8 cellular contexts compared by ENCODE assay signal in the genomic region with DNA sequence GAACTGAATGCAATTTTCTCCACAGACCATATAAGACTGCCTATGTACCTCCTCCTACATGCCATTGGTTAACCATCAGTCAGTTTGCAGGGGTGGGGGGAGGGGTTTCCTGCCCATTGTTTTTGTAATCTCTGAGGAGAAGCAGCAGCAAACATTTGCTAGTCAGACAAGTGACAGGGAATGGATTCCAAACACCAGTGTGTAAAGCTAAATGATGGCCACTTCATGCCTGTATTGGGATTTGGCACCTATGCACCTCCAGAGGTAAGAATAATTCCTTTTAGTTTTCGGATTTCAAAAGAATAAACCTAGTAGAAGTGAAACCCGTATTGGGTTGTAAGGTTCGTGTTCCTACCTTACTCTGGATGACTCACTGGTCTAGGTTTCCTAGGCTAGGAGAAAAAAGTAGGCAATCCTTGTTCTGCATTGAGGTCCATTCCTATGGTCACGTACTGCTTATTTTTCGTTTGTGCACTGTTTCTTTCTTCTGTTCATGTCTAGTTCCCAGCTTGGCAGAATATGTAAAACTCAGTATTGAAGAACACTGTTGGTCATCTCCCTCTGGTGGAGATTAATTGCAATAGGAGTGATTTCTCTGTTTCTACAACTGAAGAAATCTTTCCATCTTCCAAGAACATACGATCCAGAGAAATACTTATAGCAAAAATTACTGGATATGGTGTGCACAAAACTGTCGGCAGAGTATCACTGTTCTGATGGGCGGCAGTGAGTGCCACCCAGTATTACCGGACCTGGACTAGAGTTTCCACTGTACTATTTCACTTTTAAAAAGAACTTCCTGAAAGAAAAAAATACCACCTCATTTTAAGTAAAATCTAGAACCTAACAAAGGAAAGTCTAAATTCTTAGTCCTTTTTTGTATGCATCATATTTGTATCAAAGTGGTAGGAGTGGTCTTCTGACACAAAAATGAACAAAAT. TPM values are rescaled to one million over a fixed set of nuclear protein-coding genes. Genes with fewer than 3 reads are reported as not detected.
A peak's percentile ranks its signal among the peaks of the same experiment; 100 is the strongest.
DNase-seq lines count a peak whose midpoint lies in the region; ATAC-seq, FAIRE-seq and TF ChIP-seq lines count a peak whose summit lies in the region.

A gene (plus strand): TSS at position 150 of the 941 bp plus-strand sequence. CDS start 31 bp downstream, at position 181.

- peak within 1 kb of the TSS; percentile 42; the same call in 2 of the 3 replicates for H3K27ac ChIP-seq in K562 (ENCODE audit: extremely low read depth, low read depth, low read length)
- no peak within 1 kb of the TSS for H3K27ac ChIP-seq in iPS-18a (ENCODE audit: low read length)
- peak within 1 kb of the TSS; percentile 65 to 83 (median 76) for H3K27ac ChIP-seq in gastrocnemius medialis

- POLR2A ChIA-PET in activated CD4-positive, alpha-beta T cell treated with anti-CD3 and anti-CD28 coated beads for 36 hours (lab: Charles Lee) = no interaction called here
- POLR2A ChIA-PET in K562 (lab: Yijun Ruan, JAX) = interaction anchor here (0.6 kb wide), 1 partner anchor 112 kb away, joined by 3 read pairs; no protein-coding TSS in a partner anchor

- H3K4me3 ChIP-seq in K562 (peak within 1 kb of the TSS; percentile 0; the same call in 1 of the 2 replicates), iPS-18a (ENCODE audit: low read length) (peak within 1 kb of the TSS; percentile 40), gastrocnemius medialis (peak within 1 kb of the TSS; percentile 59 to 86 (median 62))

- H3K36me3 Mint-ChIP-seq in activated CD4-positive, alpha-beta T cell treated with anti-CD3 and anti-CD28 coated beads for 36 hours (ENCODE audit: low read depth) = no peaks in the 10 kb centered on the region

- TF ChIP-seq POLR2A in K562 (conservative IDR thresholded peaks at IDR 0.05) = peak; percentile 43; the same call in 1 of the 2 replicates
- TF ChIP-seq POLR2A in gastrocnemius medialis (IDR thresholded peaks at IDR 0.05) = peak; percentile 19 to 48

- H3K9me1 ChIP-seq in K562 (ENCODE audit: control insufficient read depth, insufficient read depth, low read length) = no peaks in the 10 kb centered on the region

- TSS peak; percentile 68 for BruUV-seq in K562 (replicated peaks; lab: Mats Ljungman, UMichigan)

- H3K4me3 Mint-ChIP-seq in activated CD4-positive, alpha-beta T cell treated with anti-CD3 and anti-CD28 coated beads for 36 hours = peak within 1 kb of the TSS; percentile 39

- in situ Hi-C loops in K562 (cut with MboI) (no loop called here), gastrocnemius medialis (cut with MboI; ENCODE audit: low sequenced_read_pairs in 4 of 4) (loop anchor here (5.0 to 10.0 kb wide), 4 partner anchors 190 to 250 kb away; no protein-coding TSS in a partner anchor)

- peaks cover 7% of the 10 kb centered on the region for H3K9me3 ChIP-seq in K562 (replicated peaks; ENCODE audit: control insufficient read depth, insufficient read depth, low read depth, low read length)
- H3K9me3 ChIP-seq in iPS-18a (ENCODE audit: control insufficient read depth, low read depth, low read length) = no peaks in the 10 kb centered on the region
- no peaks in the 10 kb centered on the region for H3K9me3 ChIP-seq in gastrocnemius medialis

- no peaks in the 10 kb centered on the region for H3K27me3 ChIP-seq in K562 (ENCODE audit: control insufficient read depth in 2 of 2, insufficient read depth in 2 of 2, low read length in 2 of 2)
- H3K27me3 ChIP-seq in iPS-18a (ENCODE audit: control insufficient read depth, insufficient read depth, low read length) = no peaks in the 10 kb centered on the region
- no peaks in the 10 kb centered on the region for H3K27me3 ChIP-seq in gastrocnemius medialis

- H4K20me1 ChIP-seq in K562 (replicated peaks; ENCODE audit: control insufficient read depth, insufficient read depth, low read length) = no peaks in the 10 kb centered on the region

- no peak for DNase-seq in activated CD4-positive, alpha-beta T cell treated with anti-CD3 and anti-CD28 coated beads for 36 hours
- no peak for DNase-seq in activated CD4-positive, alpha-beta T cell treated with anti-CD3 and anti-CD28 coated beads for 4 hours
- DNase-seq in NCI-H748 (lab: John Stamatoyannopoulos, UW; ENCODE audit: unreplicated experiment) (peak; percentile 85), K562 (ENCODE audit: extremely low read depth in 1 of 4, low spot score in 3 of 4) (peak; percentile 27 to 62 (median 40)), gastrocnemius medialis (no peak), cerebellum (ENCODE audit: low spot score) (no peak)

- peak; percentile 74 for FAIRE-seq in K562 (lab: Jason Lieb, UNC)

- peak within 1 kb of the TSS; percentile 70 for H2AFZ ChIP-seq in K562 (ENCODE audit: low read depth, low read length)

- H3K36me3 ChIP-seq in K562 (ENCODE audit: control insufficient read depth, insufficient read depth, low read length) = no peaks in the 10 kb centered on the region
- no peaks in the 10 kb centered on the region for H3K36me3 ChIP-seq in iPS-18a (ENCODE audit: control insufficient read depth, low read depth, low read length)
- H3K36me3 ChIP-seq in gastrocnemius medialis = peaks cover 0 to 26% of the 10 kb centered on the region in 2 donors

- peaks cover 11% of the 10 kb centered on the region for H3K27me3 Mint-ChIP-seq in activated CD4-positive, alpha-beta T cell treated with anti-CD3 and anti-CD28 coated beads for 36 hours

- H3K4me1 Mint-ChIP-seq in activated CD4-positive, alpha-beta T cell treated with anti-CD3 and anti-CD28 coated beads for 36 hours = peaks cover 8% of the 10 kb centered on the region

- peak; percentile 42 to 79; a peak in 3 of 4 replicates for TF ChIP-seq RAD21 in K562 (CRISPR knock-in tag; conservative IDR thresholded peaks at IDR 0.05 in 1 of 2, IDR thresholded peaks at IDR 0.05 in 1 of 2)

- intact Hi-C loops in activated CD4-positive, alpha-beta T cell treated with anti-CD3 and anti-CD28 coated beads for 36 hours (cut with DNase I, micrococcal nuclease) = loop anchor here (1.0 to 10.0 kb wide), 6 partner anchors 189 to 288 kb away; no protein-coding TSS in a partner anchor
- intact Hi-C loops in K562 (cut with micrococcal nuclease) (loop anchor here (1.0 to 10.0 kb wide), 3 partner anchors 112 to 280 kb away; no protein-coding TSS in a partner anchor), gastrocnemius medialis (cut with DNase I; ENCODE audit: low total_unique reads) (loop anchor here (1.0 to 10.0 kb wide), 3 partner anchors 77 to 245 kb away; no protein-coding TSS in a partner anchor)

- ATAC-seq in activated CD4-positive, alpha-beta T cell treated with anti-CD3 and anti-CD28 coated beads for 36 hours = peak; percentile 55
- ATAC-seq in K562 (peak; percentile 89), gastrocnemius medialis (peak; percentile 91 to 94), GM18498 (IDR thresholded peaks at IDR 0.05; ENCODE audit: unreplicated experiment) (no peak)

- H3K9me3 Mint-ChIP-seq in activated CD4-positive, alpha-beta T cell treated with anti-CD3 and anti-CD28 coated beads for 36 hours (ENCODE audit: low read depth) = peaks cover 4% of the 10 kb centered on the region

- no peak within 1 kb of the TSS for H3K27ac Mint-ChIP-seq in activated CD4-positive, alpha-beta T cell treated with anti-CD3 and anti-CD28 coated beads for 36 hours

- H3K9ac ChIP-seq in K562 (ENCODE audit: insufficient read depth in 1 of 2, low read depth in 2 of 2, low read length in 2 of 2) (peak within 1 kb of the TSS in 1 of 2 experiments; percentile 27; a peak in 1 of 4 replicates), iPS-18a (ENCODE audit: low read length) (no peak within 1 kb of the TSS)

- H3K79me2 ChIP-seq in K562 (ENCODE audit: control insufficient read depth, insufficient read depth, low read length) = no peaks in the 10 kb centered on the region

- H3K4me2 ChIP-seq in K562 (ENCODE audit: insufficient read depth, low read length) = peak within 1 kb of the TSS; percentile 50

- no peaks in the 10 kb centered on the region; a peak in 1 of 5 replicates for H3K4me1 ChIP-seq in K562 (replicated peaks in 1 of 2; ENCODE audit: control insufficient read depth in 2 of 2, insufficient read depth in 2 of 2, low read length in 2 of 2)
- H3K4me1 ChIP-seq in iPS-18a (ENCODE audit: control insufficient read depth, low read depth, low read length) = peaks cover 4% of the 10 kb centered on the region
- H3K4me1 ChIP-seq in gastrocnemius medialis = peaks cover 8 to 18% of the 10 kb centered on the region in 2 donors

- 34% methylated on average over 9 of the region's 9 CpGs for WGBS in K562 (ENCODE audit: insufficient coverage, low coverage, missing lambda C conversion rate)

- CTCF ChIA-PET in activated CD4-positive, alpha-beta T cell treated with anti-CD3 and anti-CD28 coated beads for 36 hours (lab: Charles Lee) = interaction anchor here (0.6 to 2.4 kb wide), 4 partner anchors 48 to 290 kb away, joined by 3 to 16 read pairs (median 3); no protein-coding TSS in a partner anchor
- CTCF ChIA-PET in K562 (lab: Yijun Ruan, JAX; ENCODE audit: low intra/inter-chr PET ratio) = interaction anchor here (1.5 to 2.2 kb wide), 2 partner anchors 245 to 279 kb away, joined by 4 to 8 read pairs; no protein-coding TSS in a partner anchor

- no peak for TF ChIP-seq EP300 in K562 (IDR thresholded peaks at IDR 0.05; ENCODE audit: low read length)

- TF ChIP-seq CTCF in K562 (IDR thresholded peaks at IDR 0.05 in 2 of 3, conservative IDR thresholded peaks at IDR 0.05 in 1 of 3; ENCODE audit: insufficient read depth in 2 of 3, low read depth in 1 of 3, low read length in 3 of 3) = peak; percentile 50 to 65 (median 57); a peak in 5 of 6 replicates
- TF ChIP-seq CTCF in gastrocnemius medialis (IDR thresholded peaks at IDR 0.05 in 4 of 5, conservative IDR thresholded peaks at IDR 0.05 in 1 of 5) = peak; percentile 65 to 76 (median 72)

RNA-seq across cellular contexts. Expression of the gene that starts here (rescaled TPM):
- under 1 TPM; 0.19 to 0.75 TPM for total RNA-seq in activated CD4-positive, alpha-beta T cell treated with anti-CD3 and anti-CD28 coated beads for 36 hours
- total RNA-seq in K562 (2011; cell fraction: chromatin; rRNA removed; ENCODE audit: low replicate concordance) = 3.3 and 8.3 TPM in 2 replicates
- total RNA-seq in K562 (2011; cell fraction: nucleolus; rRNA removed) = 2.0 and 3.4 TPM in 2 replicates
- 3.6 and 4.5 TPM in 2 replicates for total RNA-seq in K562 (2011; cell fraction: nucleoplasm; rRNA removed)
- total RNA-seq in K562 (2014; rRNA removed) (5.4 and 6.2 TPM in 2 replicates), K562 (2014; rRNA removed; fragmentation: Illumina TruSeq; extraction: Trizol) (7.7 and 8.0 TPM in 2 replicates), K562 (2015; rRNA removed; fragmentation: Illumina TruSeq; extraction: Trizol) (3.6 and 4.6 TPM in 2 replicates), K562 (2021) (9.8 and 10.1 TPM in 2 replicates), gastrocnemius medialis (100 to 1,000 TPM in 3 of 4 donors, 10 to 100 TPM in 1; 48.3 to 293 (median 197) TPM), cerebellum (1.6 TPM)
- polyA plus RNA-seq in K562 (2011; rRNA removed) (0.57 and 10.3 TPM in 2 replicates), K562 (2014; fragmentation: Illumina TruSeq; extraction: Trizol) (8.5 and 10.5 TPM in 2 replicates), K562 (2014; fragmentation: Nextera tagmentation; extraction: Ambion mirVana) (10 to 100 TPM; 18.8 to 20.4 TPM), K562 (2014; rRNA removed) (9.7 and 10.0 TPM in 2 replicates)
- polyA plus RNA-seq in K562 (2011; cell fraction: cytosol; rRNA removed) = 0.49 and 7.4 TPM in 2 replicates
- polyA plus RNA-seq in K562 (2011; cell fraction: nucleus; rRNA removed) = 0.74 and 3.2 TPM in 2 replicates
- polyA plus RNA-seq in K562 (2012) = 4.8 and 6.9 TPM in 2 replicates
- 0.42 and 6.9 TPM in 2 replicates for polyA minus RNA-seq in K562 (2011; rRNA and poly(A)+ RNA removed)
- 2.8 and 6.5 TPM in 2 replicates for polyA minus RNA-seq in K562 (2011; cell fraction: cytosol; rRNA and poly(A)+ RNA removed)
- 1.3 and 2.4 TPM in 2 replicates for polyA minus RNA-seq in K562 (2011; cell fraction: nucleus; rRNA and poly(A)+ RNA removed)

Comparison
In these comparisons a context has a peak if more than half of its experiments do, and no peak if none do; other contexts are left out.
1. RNA of the gene that starts here (total RNA-seq): 48.3 to 293 TPM in gastrocnemius medialis; 2.0 to 10.1 TPM in K562, 1.6 TPM in cerebellum (single experiment) and 0.19 to 0.75 TPM in activated CD4-positive, alpha-beta T cell treated with anti-CD3 and anti-CD28 coated beads for 36 hours; every median in the first group is over 4 times any median in the second.
2. Peak in ATAC-seq in activated CD4-positive, alpha-beta T cell treated with anti-CD3 and anti-CD28 coated beads for 36 hours; RNA of the gene not detected or under 1 TPM.
3. DNase-seq: peak in NCI-H748 (single experiment) and K562 (4 of 4); none in activated CD4-positive, alpha-beta T cell treated with anti-CD3 and anti-CD28 coated beads for 36 hours (single experiment), activated CD4-positive, alpha-beta T cell treated with anti-CD3 and anti-CD28 coated beads for 4 hours (0 of 2), gastrocnemius medialis (0 of 2) and cerebellum (single experiment).
4. H3K4me3 ChIP-seq: peak in every context shown above with its lines; median percentile 62 in gastrocnemius medialis; 40 in iPS-18a; 0 in K562.